Comparison of ENCODE assay signal across 12 cellular contexts in genomic region chr2:47079515-47080412, GRCh38.
DNase-seq lines count a peak whose midpoint lies in the region; ATAC-seq and TF ChIP-seq lines count a peak whose summit lies in the region.
"Had no signal": no experiment of that assay in that cellular context is flagged by ENCODE, and none has a peak within 500 bp of the region (broad histone marks: within the 10 kb centered on the region; RNA-seq: fewer than 3 reads in every experiment).

No MANE protein-coding gene starts in this region.

- no peaks in the 10 kb centered on the region for H3K9me3 ChIP-seq in BLaER1
- H3K9me3 ChIP-seq in right cardiac atrium (ENCODE audit: control insufficient read depth, low read length): no peaks in the 10 kb centered on the region
- H3K9me3 ChIP-seq: prostate gland had no signal

- H3K4me3 ChIP-seq in BLaER1: no peak overlapping the region
- no peak overlapping the region for H3K4me3 ChIP-seq in right cardiac atrium (ENCODE audit: low read length)
- H3K4me3 ChIP-seq: prostate gland had no signal

- ATAC-seq in right cardiac atrium: peak; percentile 13 to 37
- ATAC-seq in HG02973 (IDR thresholded peaks at IDR 0.05; ENCODE audit: unreplicated experiment): no peak

- DNase-seq in RWPE1 (ENCODE audit: low spot score) (no peak), right cardiac atrium (peak in 1 of 3 donors; percentile 75), progenitor cell of endocrine pancreas (ENCODE audit: low spot score, unreplicated experiment) (no peak), NCI-H345 treated with DMSO at 0.1 percent for 48 hours (lab: John Stamatoyannopoulos, UW; ENCODE audit: unreplicated experiment) (no peak)
- no peak for DNase-seq in central memory CD4-positive, alpha-beta T cell
- DNase-seq in activated CD8-positive, alpha-beta memory T cell treated with anti-CD3 and anti-CD28 coated beads, Interleukin-2, amount 50 U/mL, for 4 hours: no peak
- DNase-seq: activated CD4-positive, alpha-beta T cell treated with anti-CD3 and anti-CD28 coated beads for 48 hours; NCI-H2081 treated with DMSO at 0.1 percent for 48 hours; SHP77 treated with DMSO at 0.1 percent for 48 hours had no signal

- H3K27me3 ChIP-seq in BLaER1: no peaks in the 10 kb centered on the region
- no peaks in the 10 kb centered on the region for H3K27me3 ChIP-seq in right cardiac atrium (ENCODE audit: control insufficient read depth, insufficient read depth)

- no peaks in the 10 kb centered on the region for H3K36me3 Mint-ChIP-seq in progenitor cell of endocrine pancreas (ENCODE audit: insufficient read depth)

- H3K36me3 ChIP-seq in BLaER1: peaks cover 18% of the 10 kb centered on the region
- H3K36me3 ChIP-seq: prostate gland had no signal

- TF ChIP-seq CTCF in RWPE1 (conservative IDR thresholded peaks at IDR 0.05; ENCODE audit: low read depth) (no peak), progenitor cell of endocrine pancreas (IDR thresholded peaks at IDR 0.05; ENCODE audit: unreplicated experiment) (no peak)

- POLR2A ChIA-PET in RWPE1 (lab: Yijun Ruan, JAX; ENCODE audit: low non-redundant PET): no interaction called here

- intact Hi-C loops in right cardiac atrium (cut with DNase I): no loop called here

- 56% methylated on average over 11 of the region's 11 CpGs for WGBS in right cardiac atrium

- no peak overlapping the region for H3K4me3 Mint-ChIP-seq in progenitor cell of endocrine pancreas (ENCODE audit: low read depth)

- H3K27ac Mint-ChIP-seq in progenitor cell of endocrine pancreas: peak overlapping the region; percentile 67

- H3K4me1 ChIP-seq in BLaER1: peaks cover 46% of the 10 kb centered on the region
- H3K4me1 ChIP-seq in right cardiac atrium (ENCODE audit: control insufficient read depth, insufficient read depth, low read length): peaks cover 7% of the 10 kb centered on the region
- H3K4me1 ChIP-seq: prostate gland had no signal

- H3K9me3 Mint-ChIP-seq in progenitor cell of endocrine pancreas (ENCODE audit: low read depth): no peaks in the 10 kb centered on the region

- H3K9ac ChIP-seq in BLaER1: peak overlapping the region; percentile 33; the same call in 1 of the 2 replicates

- no peaks in the 10 kb centered on the region for H3K27me3 Mint-ChIP-seq in progenitor cell of endocrine pancreas

- CTCF ChIA-PET in RWPE1 (lab: Yijun Ruan, JAX): interaction anchor here (0.6 to 0.7 kb wide), 2 partner anchors 297 to 794 kb away, joined by 3 to 4 read pairs; no protein-coding TSS in a partner anchor

- H3K27ac ChIP-seq in BLaER1 (peak overlapping the region; percentile 42), RWPE1 (peak overlapping the region; percentile 21), right cardiac atrium (ENCODE audit: low read length) (no peak overlapping the region)
- H3K27ac ChIP-seq: prostate gland had no signal

- H3K4me2 ChIP-seq in BLaER1: peak overlapping the region; percentile 53

- peaks cover 33% of the 10 kb centered on the region for H4K20me1 ChIP-seq in BLaER1

- H3K4me1 Mint-ChIP-seq in progenitor cell of endocrine pancreas (ENCODE audit: low read depth): peaks cover 28% of the 10 kb centered on the region
